25 cellular contexts compared by ENCODE assay signal in the genomic region with DNA sequence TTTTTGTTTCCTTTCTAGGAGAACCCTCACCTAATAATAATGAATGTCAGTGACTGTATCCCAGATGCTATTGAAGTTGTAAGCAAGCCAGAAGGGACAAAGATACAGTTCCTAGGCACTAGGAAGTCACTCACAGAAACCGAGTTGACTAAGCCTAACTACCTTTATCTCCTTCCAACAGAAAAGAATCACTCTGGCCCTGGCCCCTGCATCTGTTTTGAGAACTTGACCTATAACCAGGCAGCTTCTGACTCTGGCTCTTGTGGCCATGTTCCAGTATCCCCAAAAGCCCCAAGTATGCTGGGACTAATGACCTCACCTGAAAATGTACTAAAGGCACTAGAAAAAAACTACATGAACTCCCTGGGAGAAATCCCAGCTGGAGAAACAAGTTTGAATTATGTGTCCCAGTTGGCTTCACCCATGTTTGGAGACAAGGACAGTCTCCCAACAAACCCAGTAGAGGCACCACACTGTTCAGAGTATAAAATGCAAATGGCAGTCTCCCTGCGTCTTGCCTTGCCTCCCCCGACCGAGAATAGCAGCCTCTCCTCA.
"Had no signal": no experiment of that assay in that cellular context is flagged by ENCODE, and none has a peak within 500 bp of the region (broad histone marks: within the 10 kb centered on the region; RNA-seq: fewer than 3 reads in every experiment).

No MANE protein-coding gene starts in this region.

- H3K27ac ChIP-seq: dorsolateral prefrontal cortex, gastrocnemius medialis, psoas muscle, sigmoid colon, testis, tibial artery had no signal

- H3K27me3 ChIP-seq: dorsolateral prefrontal cortex, gastrocnemius medialis, sigmoid colon, testis, tibial artery had no signal

- FAIRE-seq: colon, keratinocyte had no signal

- H3K9me3 ChIP-seq: gastrocnemius medialis, mucosa of descending colon, psoas muscle, sigmoid colon, testis, tibial artery had no signal

- H3K9me3 Mint-ChIP-seq: mesothelial cell of epicardium; natural killer cell treated with Interleukin-12 subunit alpha and Interleukin-12 subunit beta and Interleukin-15 and Interleukin-18, amount 100 ng/mL, for 72 hours; stimulated activated effector memory CD8-positive, alpha-beta T cell treated with anti-CD3 and anti-CD28 coated beads, Interleukin-12 subunit alpha, Interleukin-12 subunit beta, amount 100 ng/mL, for 72 hours; type B pancreatic cell had no signal

- H3K4me1 ChIP-seq: gastrocnemius medialis, psoas muscle, sigmoid colon, testis had no signal

- H3K4me3 ChIP-seq: dorsolateral prefrontal cortex, gastrocnemius medialis, lung, mucosa of descending colon, psoas muscle, sigmoid colon, testis, tibial artery had no signal

- H3K4me1 Mint-ChIP-seq: mesothelial cell of epicardium; neural crest cell; stimulated activated effector memory CD8-positive, alpha-beta T cell treated with anti-CD3 and anti-CD28 coated beads, Interleukin-12 subunit alpha, Interleukin-12 subunit beta, amount 100 ng/mL, for 72 hours had no signal

- ATAC-seq: gastrocnemius medialis; mucosa of descending colon; natural killer cell treated with Interleukin-12 subunit alpha and Interleukin-12 subunit beta and Interleukin-15 and Interleukin-18, amount 100 ng/mL, for 72 hours; stimulated activated effector memory CD8-positive, alpha-beta T cell treated with anti-CD3 and anti-CD28 coated beads, Interleukin-12 subunit alpha, Interleukin-12 subunit beta, amount 100 ng/mL, for 72 hours; stimulated activated naive CD8-positive, alpha-beta T cell treated with anti-CD3 and anti-CD28 coated beads, Interleukin-15, Interleukin-2, amounts not matched to agents 100 U/mL and 50 U/mL, for 24 hours had no signal

- H3K27ac Mint-ChIP-seq: mesothelial cell of epicardium; natural killer cell treated with Interleukin-12 subunit alpha and Interleukin-12 subunit beta and Interleukin-15 and Interleukin-18, amount 100 ng/mL, for 72 hours; stimulated activated effector memory CD8-positive, alpha-beta T cell treated with anti-CD3 and anti-CD28 coated beads, Interleukin-12 subunit alpha, Interleukin-12 subunit beta, amount 100 ng/mL, for 72 hours; type B pancreatic cell had no signal

- DNase-seq: dorsolateral prefrontal cortex; effector CD4-positive, alpha-beta T cell; foreskin fibroblast; gastrocnemius medialis; head of caudate nucleus; mesenchymal stem cell; mucosa of descending colon; naive B cell; psoas muscle; right cardiac atrium; sigmoid colon; stimulated activated CD4-positive, alpha-beta T cell treated with anti-CD3 and anti-CD28 coated beads, Interleukin-2, amount 100 ng/mL, for 24 hours; stimulated activated CD4-positive, alpha-beta T cell treated with anti-CD3 and anti-CD28 coated beads, Interleukin-4, amount 100 ng/mL, for 24 hours; stimulated activated naive CD8-positive, alpha-beta T cell treated with anti-CD3 and anti-CD28 coated beads, Interleukin-15, Interleukin-2, amounts not matched to agents 100 U/mL and 50 U/mL, for 24 hours; substantia nigra; testis; tibial artery had no signal

- H3K27me3 Mint-ChIP-seq: type B pancreatic cell had no signal

- H3K4me3 Mint-ChIP-seq: mesothelial cell of epicardium; naive B cell; natural killer cell treated with Interleukin-12 subunit alpha and Interleukin-12 subunit beta and Interleukin-15 and Interleukin-18, amount 100 ng/mL, for 72 hours; neural crest cell; stimulated activated effector memory CD8-positive, alpha-beta T cell treated with anti-CD3 and anti-CD28 coated beads, Interleukin-12 subunit alpha, Interleukin-12 subunit beta, amount 100 ng/mL, for 72 hours; type B pancreatic cell had no signal
